In genomic region chr17:42071810-42072209, GRCh38 we compare ENCODE assay signal across 13 cellular contexts. TPM values are rescaled to one million over a fixed set of nuclear protein-coding genes. Genes with fewer than 3 reads are reported as not detected.
DNase-seq lines count a peak whose midpoint lies in the region; ATAC-seq, FAIRE-seq and TF ChIP-seq lines count a peak whose summit lies in the region.
"Had no signal": no experiment of that assay in that cellular context is flagged by ENCODE, and none has a peak within 500 bp of the region (broad histone marks: within the 10 kb centered on the region; RNA-seq: fewer than 3 reads in every experiment).

No MANE protein-coding gene starts in this region.

- WGBS in esophagus squamous epithelium, 2 donors: 21 to 40% methylated on average over 1 to 3 of the region's 3 CpGs

- DNase-seq in Daoy (ENCODE audit: low read depth) (peak; percentile 28), astrocyte (ENCODE audit: low read depth) (no peak), osteocyte (ENCODE audit: extremely low spot score, unreplicated experiment) (no peak), esophagus squamous epithelium (lab: John Stamatoyannopoulos, UW) (no peak), NK-92 (lab: John Stamatoyannopoulos, UW; ENCODE audit: unreplicated experiment) (no peak)
- DNase-seq in Jurkat, Clone E6-1 (ENCODE audit: low read depth, low spot score): peak; percentile 62
- DNase-seq: colonic mucosa; DMS153; foreskin melanocyte; mammary epithelial cell; NK-92 treated with Interleukin-12 subunit alpha and Interleukin-12 subunit beta, amount 100 ng/mL, for 24 hours had no signal

- no peak overlapping the region for H3K9ac ChIP-seq in astrocyte (ENCODE audit: low read length)

- no peak for FAIRE-seq in astrocyte (lab: Jason Lieb, UNC)

- H3K36me3 Mint-ChIP-seq in astrocyte (ENCODE audit: low read depth, unreplicated experiment) (no peaks in the 10 kb centered on the region), osteocyte (ENCODE audit: unreplicated experiment) (no peaks in the 10 kb centered on the region)

- intact Hi-C loops in esophagus squamous epithelium (cut with DNase I): no loop called here

- peak overlapping the region; percentile 77 for H3K4me3 ChIP-seq in Jurkat, Clone E6-1 (ENCODE audit: low read length)
- H3K4me3 ChIP-seq in astrocyte (ENCODE audit: insufficient read depth, low read depth, low read length) (no peak overlapping the region), esophagus squamous epithelium (peak overlapping the region in 1 of 4 donors; percentile 63)

- no peaks in the 10 kb centered on the region for H3K79me2 ChIP-seq in astrocyte (ENCODE audit: insufficient read depth, low read length)

- H3K4me1 Mint-ChIP-seq in astrocyte (ENCODE audit: low read depth, unreplicated experiment) (no peaks in the 10 kb centered on the region), osteocyte (ENCODE audit: unreplicated experiment) (peaks cover 3% of the 10 kb centered on the region)

- H3K9me3 ChIP-seq in astrocyte (ENCODE audit: insufficient read depth, low read depth, low read length): no peaks in the 10 kb centered on the region
- no peaks in the 10 kb centered on the region for H3K9me3 ChIP-seq in esophagus squamous epithelium
- H3K9me3 ChIP-seq: colonic mucosa had no signal

- no peak overlapping the region for H3K27ac Mint-ChIP-seq in astrocyte (ENCODE audit: unreplicated experiment)
- no peak overlapping the region for H3K27ac Mint-ChIP-seq in osteocyte (ENCODE audit: unreplicated experiment)

- ATAC-seq in HG03159 (IDR thresholded peaks at IDR 0.05; ENCODE audit: unreplicated experiment): no peak

- TF ChIP-seq CTCF in astrocyte (IDR thresholded peaks at IDR 0.05; ENCODE audit: insufficient read depth, low read depth, low read length) (no peak), osteocyte (IDR thresholded peaks at IDR 0.05) (no peak), esophagus squamous epithelium (IDR thresholded peaks at IDR 0.05) (no peak)

- peak overlapping the region; percentile 77 for H3K4me2 ChIP-seq in astrocyte (ENCODE audit: low read length)

- H3K36me3 ChIP-seq in astrocyte (ENCODE audit: insufficient read depth, low read length): no peaks in the 10 kb centered on the region
- no peaks in the 10 kb centered on the region for H3K36me3 ChIP-seq in esophagus squamous epithelium
- H3K36me3 ChIP-seq: colonic mucosa had no signal

- H3K27ac ChIP-seq in astrocyte (ENCODE audit: low read depth, low read length) (no peak overlapping the region), esophagus squamous epithelium (no peak overlapping the region)
- H3K27ac ChIP-seq: colonic mucosa had no signal

- no peaks in the 10 kb centered on the region for H3K4me1 ChIP-seq in astrocyte (ENCODE audit: insufficient read depth, low read length)
- peaks cover 0 to 21% (median 10%) of the 10 kb centered on the region in 3 donors for H3K4me1 ChIP-seq in esophagus squamous epithelium
- H3K4me1 ChIP-seq: colonic mucosa had no signal

- no peaks in the 10 kb centered on the region for H3K9me3 Mint-ChIP-seq in astrocyte (ENCODE audit: unreplicated experiment)
- H3K9me3 Mint-ChIP-seq in osteocyte (ENCODE audit: unreplicated experiment): no peaks in the 10 kb centered on the region

- no peak overlapping the region for H2AFZ ChIP-seq in astrocyte (ENCODE audit: low read depth, low read length)

- TF ChIP-seq POLR2A in esophagus squamous epithelium (IDR thresholded peaks at IDR 0.05): no peak

- H4K20me1 ChIP-seq in astrocyte (ENCODE audit: insufficient read depth, low read length): no peaks in the 10 kb centered on the region

- peaks cover 48% of the 10 kb centered on the region for H3K27me3 Mint-ChIP-seq in astrocyte (ENCODE audit: low read depth, unreplicated experiment)
- H3K27me3 Mint-ChIP-seq in osteocyte (ENCODE audit: unreplicated experiment): peaks cover 23% of the 10 kb centered on the region

- H3K27me3 ChIP-seq in astrocyte (ENCODE audit: insufficient read depth, low read length): peaks cover 11% of the 10 kb centered on the region
- peaks cover 3 to 59% (median 10%) of the 10 kb centered on the region in 4 donors for H3K27me3 ChIP-seq in esophagus squamous epithelium

- H3K4me3 Mint-ChIP-seq in astrocyte (ENCODE audit: unreplicated experiment) (no peak overlapping the region), osteocyte (ENCODE audit: unreplicated experiment) (peak overlapping the region; percentile 14)

RNA-seq across cellular contexts. Expression of gene C17orf113, which starts 21.4 kb away (rescaled TPM):
- total RNA-seq in Daoy (2014; rRNA removed; shearing (Covaris generic)): 0.23 and 0.30 TPM in 2 replicates
- 0.23 TPM for polyA plus RNA-seq in Jurkat, Clone E6-1 (2012; ENCODE audit: insufficient read depth, insufficient read length)
- total RNA-seq in astrocyte (0.19 and 0.23 TPM in 2 replicates), osteocyte (1.3 and 1.6 TPM in 2 replicates), esophagus squamous epithelium (under 1 TPM in 3 of 4 donors, not detected in 1; 0.35 to 0.57 (median 0.48) TPM)

RNA-seq across cellular contexts. Expression of gene ZNF385C, which starts 26.5 kb away (rescaled TPM):
- total RNA-seq in Daoy (2014; rRNA removed; shearing (Covaris generic)): 0.34 and 0.63 TPM in 2 replicates
- 1.3 TPM for polyA plus RNA-seq in Jurkat, Clone E6-1 (2012; ENCODE audit: insufficient read depth, insufficient read length)
- 0.36 and 0.39 TPM in 2 replicates for total RNA-seq in astrocyte
- total RNA-seq in osteocyte: 0.16 TPM in 1 of 2 replicates, not detected in the other
- under 1 TPM in 2 of 4 donors, not detected in 2; 0.18 to 0.38 TPM for total RNA-seq in esophagus squamous epithelium

RNA-seq across cellular contexts. Expression of gene DHX58, which starts 40.7 kb away (rescaled TPM):
- total RNA-seq in Daoy (2014; rRNA removed; shearing (Covaris generic)): 1.3 and 3.1 TPM in 2 replicates
- polyA plus RNA-seq in Jurkat, Clone E6-1 (2012; ENCODE audit: insufficient read depth, insufficient read length): 21.1 TPM
- 5.4 and 5.5 TPM in 2 replicates for total RNA-seq in astrocyte
- 2.3 and 2.4 TPM in 2 replicates for total RNA-seq in osteocyte
- total RNA-seq in esophagus squamous epithelium: 10 to 100 TPM in 1 of 4 donors, 1 to 10 TPM in 3; 3.9 to 10.4 (median 8.9) TPM

RNA-seq across cellular contexts. Expression of gene KAT2A, which starts 49.4 kb away (rescaled TPM):
- total RNA-seq in Daoy (2014; rRNA removed; shearing (Covaris generic)): 2.9 and 4.9 TPM in 2 replicates
- polyA plus RNA-seq in Jurkat, Clone E6-1 (2012; ENCODE audit: insufficient read depth, insufficient read length): 85.0 TPM
- total RNA-seq in astrocyte (23.6 and 25.5 TPM in 2 replicates), osteocyte (38.5 and 40.4 TPM in 2 replicates), esophagus squamous epithelium (10 to 100 TPM in 3 of 4 donors, 1 to 10 TPM in 1; 9.3 to 34.1 (median 27.0) TPM)

RNA-seq across cellular contexts. Expression of gene HSPB9, which starts 50.8 kb away (rescaled TPM):
- 0.06 TPM in 1 of 2 replicates, not detected in the other for total RNA-seq in Daoy (2014; rRNA removed; shearing (Covaris generic))
- not detected for polyA plus RNA-seq in Jurkat, Clone E6-1 (2012; ENCODE audit: insufficient read depth, insufficient read length)
- total RNA-seq in astrocyte (not detected in 2 replicates), osteocyte (not detected in 2 replicates), esophagus squamous epithelium (not detected)
- total RNA-seq: colonic mucosa, mammary epithelial cell, ureter had no signal
- polyA plus RNA-seq: mammary epithelial cell had no signal

Comparison
In these comparisons a context has a peak if more than half of its experiments do, and no peak if none do; other contexts are left out.
1. DNase-seq: peak in Daoy (single experiment) and Jurkat, Clone E6-1 (single experiment); none in astrocyte (single experiment), osteocyte (single experiment), esophagus squamous epithelium (single experiment) and NK-92 (single experiment).